In genomic region chr19:24159707-24160106, GRCh38 we compare ENCODE assay signal across 9 cellular contexts.
DNase-seq lines count a peak whose midpoint lies in the region; ATAC-seq, FAIRE-seq and TF ChIP-seq lines count a peak whose summit lies in the region.
"Had no signal": no experiment of that assay in that cellular context is flagged by ENCODE, and none has a peak within 500 bp of the region (broad histone marks: within the 10 kb centered on the region; RNA-seq: fewer than 3 reads in every experiment).

No MANE protein-coding gene starts in this region.

- H3K27me3 Mint-ChIP-seq in natural killer cell (ENCODE audit: low read depth in 2 of 2) = no peaks in the 10 kb centered on the region

- CTCF ChIA-PET in AG04450 (lab: Charles Lee) (interaction anchor here (0.8 to 1.4 kb wide), 2 partner anchors 120 to 126 kb away, joined by 3 to 6 read pairs; no protein-coding TSS in a partner anchor), Panc1 (lab: Charles Lee) (interaction anchor here (0.6 kb wide), 1 partner anchor 25 kb away, joined by 3 read pairs; no protein-coding TSS in a partner anchor)

- intact Hi-C loops in Panc1 (cut with micrococcal nuclease; ENCODE audit: unreplicated experiment) (no loop called here), natural killer cell (cut with micrococcal nuclease) (no loop called here)

- no peak overlapping the region for H3K4me3 ChIP-seq in AG04450 (ENCODE audit: low read depth, low read length)
- H3K4me3 ChIP-seq in Panc1 (ENCODE audit: low read depth in 2 of 2, low read length in 2 of 2) = no peak overlapping the region

- H3K9me3 Mint-ChIP-seq in natural killer cell = peaks cover 16 to 27% of the 10 kb centered on the region in 2 donors

- no peak overlapping the region for H3K27ac ChIP-seq in AG04450 (ENCODE audit: low read depth, low read length)
- no peak overlapping the region for H3K27ac ChIP-seq in Panc1 (ENCODE audit: low read length)
- H3K27ac ChIP-seq in foreskin keratinocyte = no peak overlapping the region

- in situ Hi-C loops in Panc1 (cut with HindIII; ENCODE audit: low pct_unique_long_range_greater_than_20kb, low sequenced_read_pairs) = no loop called here

- no peaks in the 10 kb centered on the region; the same call in none of the 2 replicates for H3K9me3 ChIP-seq in AG04450 (ENCODE audit: control insufficient read depth, insufficient read depth, low read length)
- H3K9me3 ChIP-seq in Panc1 (ENCODE audit: control insufficient read depth, insufficient read depth, low read depth, low read length) = peaks cover 2% of the 10 kb centered on the region; the same call in 1 of the 2 replicates

- TF ChIP-seq POLR2A in H54 (IDR thresholded peaks at IDR 0.05; ENCODE audit: low read depth, low read length) = no peak

- no TSS peak for BruUV-seq in Panc1 (replicated peaks; lab: Mats Ljungman, UMichigan)

- no peaks in the 10 kb centered on the region for H3K27me3 ChIP-seq in AG04450 (ENCODE audit: control insufficient read depth, insufficient read depth, low read length)
- no peaks in the 10 kb centered on the region for H3K27me3 ChIP-seq in Panc1 (ENCODE audit: control insufficient read depth, insufficient read depth, low read length)
- no peaks in the 10 kb centered on the region for H3K27me3 ChIP-seq in foreskin keratinocyte

- no peaks in the 10 kb centered on the region for H3K36me3 ChIP-seq in Panc1 (ENCODE audit: control insufficient read depth, insufficient read depth, low read length)

- no peak overlapping the region for H3K4me3 Mint-ChIP-seq in natural killer cell
- H3K4me3 Mint-ChIP-seq: activated CD8-positive, alpha-beta T cell treated with anti-CD3 and anti-CD28 coated beads, Interleukin-2, amount 10 ng/mL, durations not matched to agents 7 days and 5 days had no signal

- DNase-seq in AG04450 (ENCODE audit: low read depth, low spot score) (no peak), H54 (ENCODE audit: insufficient read length, low spot score) (no peak), Panc1 (ENCODE audit: low read depth, low spot score) (no peak), foreskin keratinocyte (peak in 1 of 2 donors; percentile 15), natural killer cell (no peak), NCI-H1092 treated with DMSO at 0.1 percent for 48 hours (lab: John Stamatoyannopoulos, UW) (no peak)
- DNase-seq: activated CD8-positive, alpha-beta T cell treated with anti-CD3 and anti-CD28 coated beads, Interleukin-2, amount 10 ng/mL, durations not matched to agents 7 days and 5 days had no signal

- H3K4me1 ChIP-seq in Panc1 (ENCODE audit: control insufficient read depth, insufficient read depth, low read length) (no peaks in the 10 kb centered on the region), foreskin keratinocyte (no peaks in the 10 kb centered on the region)

- FAIRE-seq in H54 (lab: Jason Lieb, UNC) = peak; percentile 89

- POLR2A ChIA-PET in AG04450 (lab: Yijun Ruan, JAX) (no interaction called here), Panc1 (lab: Charles Lee) (no interaction called here)

- H3K27ac Mint-ChIP-seq in natural killer cell = no peak overlapping the region
- H3K27ac Mint-ChIP-seq: activated CD8-positive, alpha-beta T cell treated with anti-CD3 and anti-CD28 coated beads, Interleukin-2, amount 10 ng/mL, durations not matched to agents 7 days and 5 days had no signal

- ATAC-seq in Panc1 (no peak), foreskin keratinocyte (no peak), natural killer cell (no peak), GM19397 (IDR thresholded peaks at IDR 0.05; ENCODE audit: unreplicated experiment) (no peak), HG03571 (IDR thresholded peaks at IDR 0.05; ENCODE audit: unreplicated experiment) (no peak)
- ATAC-seq: activated CD8-positive, alpha-beta T cell treated with anti-CD3 and anti-CD28 coated beads, Interleukin-2, amount 10 ng/mL, durations not matched to agents 7 days and 5 days had no signal

- H3K36me3 Mint-ChIP-seq in natural killer cell = peaks cover 35% of the 10 kb centered on the region

- peak; percentile 43 for TF ChIP-seq CTCF in AG04450 (IDR thresholded peaks at IDR 0.05; ENCODE audit: low read depth, low read length)
- TF ChIP-seq CTCF in Panc1 (IDR thresholded peaks at IDR 0.05) = peak; percentile 48
- peak; percentile 49 for TF ChIP-seq CTCF in foreskin keratinocyte (conservative IDR thresholded peaks at IDR 0.05)
- TF ChIP-seq CTCF in natural killer cell (IDR thresholded peaks at IDR 0.05) = no peak

- H3K4me1 Mint-ChIP-seq in natural killer cell = no peaks in the 10 kb centered on the region
